Comparison of ENCODE assay signal across 22 cellular contexts in genomic region chr19:13376537-13376936, GRCh38.
DNase-seq lines count a peak whose midpoint lies in the region; FAIRE-seq and TF ChIP-seq lines count a peak whose summit lies in the region.
"Had no signal": no experiment of that assay in that cellular context is flagged by ENCODE, and none has a peak within 500 bp of the region (broad histone marks: within the 10 kb centered on the region; RNA-seq: fewer than 3 reads in every experiment).

No MANE protein-coding gene starts in this region.

- H3K27ac ChIP-seq in small intestine (ENCODE audit: low read depth in 1 of 2, low read length in 1 of 2) = no peak overlapping the region
- H3K27ac ChIP-seq in neuronal stem cell (replicated peaks; ENCODE audit: low read length) = no peak overlapping the region
- H3K27ac ChIP-seq: 22Rv1; A549; BLaER1 treated with 17β-estradiol and CSF1 and Interleukin-3, amounts not matched to agents 10 nM and 100 nM had no signal

- H3K4me1 ChIP-seq in small intestine (ENCODE audit: control insufficient read depth in 2 of 2, insufficient read depth in 1 of 2, low read depth in 1 of 2, low read length in 1 of 2) (no peaks in the 10 kb centered on the region), neuronal stem cell (ENCODE audit: control insufficient read depth in 2 of 2, insufficient read depth in 1 of 2, low read depth in 1 of 2, low read length in 2 of 2) (no peaks in the 10 kb centered on the region)
- H3K4me1 ChIP-seq: A549, BE2C, Caco-2 had no signal

- H2BK120ac ChIP-seq in neuronal stem cell (ENCODE audit: low read depth, low read length) = no peak overlapping the region

- no peak overlapping the region for H3K18ac ChIP-seq in neuronal stem cell (ENCODE audit: low read length)

- H3K79me1 ChIP-seq in neuronal stem cell (ENCODE audit: low read depth, low read length) = no peaks in the 10 kb centered on the region

- H3K36me3 ChIP-seq in small intestine (ENCODE audit: control insufficient read depth in 2 of 2, insufficient read depth in 2 of 2, low read length in 2 of 2) (no peaks in the 10 kb centered on the region), neuronal stem cell (replicated peaks in 1 of 2; ENCODE audit: control insufficient read depth in 2 of 2, insufficient read depth in 2 of 2, low read length in 2 of 2) (peaks cover 0 to 1% of the 10 kb centered on the region in 2 donors)
- H3K36me3 ChIP-seq: BE2C; BLaER1 treated with 17β-estradiol and CSF1 and Interleukin-3, amounts not matched to agents 10 nM and 100 nM had no signal

- no peak overlapping the region for H3K23ac ChIP-seq in neuronal stem cell (ENCODE audit: low read depth, low read length, poor library complexity)

- no peak overlapping the region for H4K8ac ChIP-seq in neuronal stem cell (ENCODE audit: low read depth, low read length)

- H2AK5ac ChIP-seq in neuronal stem cell (ENCODE audit: low read depth, low read length) = no peak overlapping the region

- H2BK15ac ChIP-seq in neuronal stem cell (ENCODE audit: low read length) = no peak overlapping the region

- no peak overlapping the region for H4K91ac ChIP-seq in neuronal stem cell (ENCODE audit: low read depth, low read length, poor library complexity)

- H3K4ac ChIP-seq in neuronal stem cell (ENCODE audit: low read length) = no peak overlapping the region

- H3K4me3 ChIP-seq in small intestine (ENCODE audit: low read depth in 1 of 2, low read length in 2 of 2) = no peak overlapping the region
- no peak overlapping the region for H3K4me3 ChIP-seq in neuronal stem cell (ENCODE audit: low read length in 2 of 2)
- no peak overlapping the region for H3K4me3 ChIP-seq in foreskin fibroblast (ENCODE audit: low read depth in 1 of 2, low read length in 2 of 2)
- H3K4me3 ChIP-seq: A549; BLaER1 treated with 17β-estradiol and CSF1 and Interleukin-3, amounts not matched to agents 10 nM and 100 nM; GM12878; GM23338 had no signal

- TF ChIP-seq CTCF in foreskin fibroblast (IDR thresholded peaks at IDR 0.05; ENCODE audit: low read depth, low read length) = no peak

- no peak overlapping the region for H2BK5ac ChIP-seq in neuronal stem cell (ENCODE audit: low read length)

- no peaks in the 10 kb centered on the region for H3K9me3 ChIP-seq in small intestine (ENCODE audit: control insufficient read depth, low read depth)
- no peaks in the 10 kb centered on the region for H3K9me3 ChIP-seq in neuronal stem cell (replicated peaks in 1 of 2; ENCODE audit: control insufficient read depth in 2 of 2, insufficient read depth in 1 of 2, low read depth in 1 of 2, low read length in 2 of 2)
- H3K9me3 ChIP-seq: A549, BE2C, Caco-2 had no signal

- no peak overlapping the region for H3K14ac ChIP-seq in neuronal stem cell (ENCODE audit: low read length)

- no peak for DNase-seq in frontal cortex (ENCODE audit: low spot score in 2 of 2)
- DNase-seq in small intestine = no peak
- DNase-seq in glomerular visceral epithelial cell (ENCODE audit: extremely low spot score) = no peak
- no peak for DNase-seq in neuronal stem cell (ENCODE audit: low spot score)
- no peak for DNase-seq in foreskin fibroblast
- DNase-seq: ACHN; AML-193; BE2C; Caco-2; CD4-positive, alpha-beta memory T cell; DMS153; DND-41; GDM1; H9 had no signal

- no peak overlapping the region for H3K9ac ChIP-seq in neuronal stem cell (ENCODE audit: low read depth, low read length, poor library complexity)
- H3K9ac ChIP-seq: BLaER1 treated with 17β-estradiol and CSF1 and Interleukin-3, amounts not matched to agents 10 nM and 100 nM had no signal

- H2AFZ ChIP-seq in neuronal stem cell (ENCODE audit: low read length) = no peak overlapping the region
- H2AFZ ChIP-seq: GM23338 had no signal

- FAIRE-seq in A204.1 (lab: Jason Lieb, UNC) = peak; percentile 98
- FAIRE-seq in TTC549 (lab: Jason Lieb, UNC) = peak; percentile 84
- FAIRE-seq in frontal cortex (lab: Jason Lieb, UNC) = peak; percentile 98
- FAIRE-seq in small intestine (lab: Jason Lieb, UNC) = peak; percentile 26
- FAIRE-seq: A549, GM12878, GM18507 had no signal

- no peak overlapping the region for H3K4me2 ChIP-seq in neuronal stem cell (ENCODE audit: insufficient read depth, low read length, poor library complexity, severe bottlenecking)
- H3K4me2 ChIP-seq: A549; BLaER1 treated with 17β-estradiol and CSF1 and Interleukin-3, amounts not matched to agents 10 nM and 100 nM; GM23338 had no signal

- no peak overlapping the region for H2BK12ac ChIP-seq in neuronal stem cell (ENCODE audit: low read length)

- H3K27me3 ChIP-seq in small intestine (ENCODE audit: control insufficient read depth in 2 of 2, insufficient read depth in 2 of 2, low read length in 2 of 2) (no peaks in the 10 kb centered on the region), neuronal stem cell (ENCODE audit: control insufficient read depth in 3 of 3, insufficient read depth in 3 of 3, low read depth in 1 of 3, low read length in 3 of 3) (no peaks in the 10 kb centered on the region)
- H3K27me3 ChIP-seq: BE2C; BLaER1 treated with 17β-estradiol and CSF1 and Interleukin-3, amounts not matched to agents 10 nM and 100 nM had no signal
